14 cellular contexts compared by ENCODE assay signal in genomic region chr7:93719546-93719945, GRCh38.
DNase-seq lines count a peak whose midpoint lies in the region; FAIRE-seq and TF ChIP-seq lines count a peak whose summit lies in the region.
"Had no signal": no experiment of that assay in that cellular context is flagged by ENCODE, and none has a peak within 500 bp of the region (broad histone marks: within the 10 kb centered on the region; RNA-seq: fewer than 3 reads in every experiment).

No MANE protein-coding gene starts in this region.

- no peak overlapping the region for H2BK20ac ChIP-seq in H1 (ENCODE audit: low read length)

- H2AK5ac ChIP-seq in H1 (ENCODE audit: low read depth, low read length) (no peak overlapping the region), mesendoderm (ENCODE audit: low read length) (no peak overlapping the region)

- H4K8ac ChIP-seq in H1 (ENCODE audit: extremely low read depth, insufficient read depth, low read length), result no peak overlapping the region
- H4K8ac ChIP-seq in mesendoderm (ENCODE audit: low read depth, low read length), result no peak overlapping the region

- no peak overlapping the region for H3K23ac ChIP-seq in H1 (ENCODE audit: insufficient read length)
- H3K23ac ChIP-seq in mesendoderm (ENCODE audit: low read length), result no peak overlapping the region

- TF ChIP-seq POLR2A in NB4 (IDR thresholded peaks at IDR 0.05; ENCODE audit: extremely low read depth, insufficient read length) (no peak), H1 (IDR thresholded peaks at IDR 0.05; ENCODE audit: control extremely low read depth in 1 of 2, low read depth in 2 of 2, low read length in 2 of 2) (no peak)

- H3K79me1 ChIP-seq in H1 (ENCODE audit: low read depth, low read length) (no peaks in the 10 kb centered on the region), mesendoderm (ENCODE audit: low read length) (no peaks in the 10 kb centered on the region)

- H4K20me1 ChIP-seq in H1 (replicated peaks in 1 of 2; ENCODE audit: control insufficient read depth in 1 of 2, insufficient read depth in 2 of 2, low read length in 2 of 2), result no peaks in the 10 kb centered on the region
- H4K20me1 ChIP-seq: BLaER1 treated with 17β-estradiol and CSF1 and Interleukin-3, amounts not matched to agents 10 nM and 100 nM had no signal

- H3K4me2 ChIP-seq in H1 (ENCODE audit: insufficient read depth in 1 of 2, low read depth in 2 of 2, low read length in 2 of 2), result no peak overlapping the region
- H3K4me2 ChIP-seq in mesendoderm (ENCODE audit: low read length), result no peak overlapping the region
- H3K4me2 ChIP-seq: BLaER1 treated with 17β-estradiol and CSF1 and Interleukin-3, amounts not matched to agents 10 nM and 100 nM had no signal

- H2BK12ac ChIP-seq in H1 (ENCODE audit: low read depth, low read length), result no peak overlapping the region

- H3K14ac ChIP-seq in H1 (ENCODE audit: insufficient read length), result no peak overlapping the region

- no peaks in the 10 kb centered on the region for H3K36me3 ChIP-seq in H1 (ENCODE audit: control insufficient read depth in 2 of 4, insufficient read depth in 4 of 4, low read length in 3 of 4)
- H3K36me3 ChIP-seq in mesendoderm (ENCODE audit: control insufficient read depth, insufficient read depth, low read length), result no peaks in the 10 kb centered on the region
- H3K36me3 ChIP-seq in BE2C, result no peaks in the 10 kb centered on the region
- H3K36me3 ChIP-seq: BLaER1 treated with 17β-estradiol and CSF1 and Interleukin-3, amounts not matched to agents 10 nM and 100 nM had no signal

- H2BK15ac ChIP-seq in H1 (ENCODE audit: low read length) (no peak overlapping the region), mesendoderm (replicated peaks; ENCODE audit: low read depth) (peak overlapping the region; percentile 74)

- H3K56ac ChIP-seq in H1 (replicated peaks; ENCODE audit: insufficient read length, low read depth, low read length) (no peak overlapping the region), mesendoderm (ENCODE audit: low read length) (no peak overlapping the region)

- no peak for TF ChIP-seq CTCF in NB4 (IDR thresholded peaks at IDR 0.05; ENCODE audit: low read depth, low read length)
- no peak for TF ChIP-seq CTCF in H1 (IDR thresholded peaks at IDR 0.05; ENCODE audit: control extremely low read depth in 1 of 3, insufficient read depth in 1 of 3, low read depth in 1 of 3, low read length in 3 of 3)
- no peak for TF ChIP-seq CTCF in BE2C (IDR thresholded peaks at IDR 0.05; ENCODE audit: low read depth, low read length)

- no peak overlapping the region for H2BK120ac ChIP-seq in H1 (replicated peaks; ENCODE audit: low read depth, low read length)
- H2BK120ac ChIP-seq in mesendoderm (ENCODE audit: low read depth, low read length), result no peak overlapping the region

- H3K9me3 ChIP-seq in H1 (ENCODE audit: insufficient read depth in 2 of 2, low read depth in 1 of 2, low read length in 1 of 2) (no peaks in the 10 kb centered on the region), BE2C (no peaks in the 10 kb centered on the region)
- H3K9me3 ChIP-seq: BLaER1 treated with 17β-estradiol and CSF1 and Interleukin-3, amounts not matched to agents 10 nM and 100 nM had no signal

- TF ChIP-seq RAD21 in H1 (IDR thresholded peaks at IDR 0.05 in 1 of 2, conservative IDR thresholded peaks at IDR 0.05 in 1 of 2; ENCODE audit: low read depth in 2 of 2, low read length in 2 of 2), result no peak

- H3K4me1 ChIP-seq in H1 (replicated peaks in 1 of 4; ENCODE audit: control insufficient read depth in 3 of 4, insufficient read depth in 4 of 4, low read length in 3 of 4), result no peaks in the 10 kb centered on the region
- no peaks in the 10 kb centered on the region for H3K4me1 ChIP-seq in mesendoderm (ENCODE audit: control insufficient read depth, low read depth, low read length)
- H3K4me1 ChIP-seq in BE2C, result no peaks in the 10 kb centered on the region

- no peak overlapping the region for H4K91ac ChIP-seq in H1 (replicated peaks; ENCODE audit: insufficient read length, low read length)

- DNase-seq in DMS53 treated with DMSO at 0.1 percent for 48 hours (lab: John Stamatoyannopoulos, UW; ENCODE audit: unreplicated experiment), result peak; percentile 73
- peak; percentile 6 for DNase-seq in NB4 (ENCODE audit: low read depth)
- DNase-seq in H1 (ENCODE audit: low read depth in 1 of 2, low spot score in 2 of 2), result no peak
- DNase-seq in mesendoderm, result peak; percentile 18
- no peak for DNase-seq in cortex of kidney (lab: John Stamatoyannopoulos, UW)
- DNase-seq in germinal center (ENCODE audit: low spot score), result no peak
- DNase-seq in BE2C, result no peak
- no peak for DNase-seq in stimulated activated CD4-positive, alpha-beta T cell treated with anti-CD3 and anti-CD28 coated beads, Interleukin-2, amount 100 ng/mL, for 24 hours
- DNase-seq: activated B cell treated with CpG ODN at 0.5 μM for 24 hours; activated CD8-positive, alpha-beta memory T cell treated with anti-CD3 and anti-CD28 coated beads, Interleukin-2, amount 50 U/mL, for 4 hours; kidney; NCI-H1930; stimulated activated naive CD4-positive, alpha-beta T cell treated with Interleukin-2 at 50 U/mL for 16 hours had no signal

- H2BK5ac ChIP-seq in H1 (ENCODE audit: low read depth, low read length), result no peak overlapping the region
- H2BK5ac ChIP-seq in mesendoderm (ENCODE audit: low read length), result no peak overlapping the region

- H3K4me3 ChIP-seq in NB4 (ENCODE audit: low read depth, low read length), result no peak overlapping the region
- H3K4me3 ChIP-seq in H1 (ENCODE audit: extremely low read depth in 1 of 4, insufficient read depth in 2 of 4, low read depth in 3 of 4, low read length in 4 of 4), result no peak overlapping the region
- H3K4me3 ChIP-seq in mesendoderm (ENCODE audit: low read length), result no peak overlapping the region
- H3K4me3 ChIP-seq in BE2C (ENCODE audit: low read depth, low read length), result no peak overlapping the region
- H3K4me3 ChIP-seq: BLaER1 treated with 17β-estradiol and CSF1 and Interleukin-3, amounts not matched to agents 10 nM and 100 nM had no signal

- 94% methylated on average over 1 of the region's 1 CpG; no CpG with 5 or more reads in 1 of the 2 experiments for WGBS in H1 (ENCODE audit: extremely low coverage in 1 of 2, insufficient coverage in 1 of 2, insufficient read length in 1 of 2, insufficient replicate concordance in 2 of 2, low coverage in 1 of 2, low lambda C conversion rate in 2 of 2, missing lambda C conversion rate in 1 of 2), 2 experiments
- WGBS in mesendoderm (ENCODE audit: extremely low coverage, insufficient coverage, low lambda C conversion rate), result no CpG with 5 or more reads among the region's 1 CpG

- no peak overlapping the region for H3K4ac ChIP-seq in H1 (replicated peaks; ENCODE audit: insufficient read length, low read depth, low read length)
- no peak overlapping the region for H3K4ac ChIP-seq in mesendoderm (ENCODE audit: low read depth, low read length)

- H3K79me2 ChIP-seq in H1 (ENCODE audit: control insufficient read depth in 1 of 2, insufficient read depth in 2 of 2, low read length in 2 of 2) (no peaks in the 10 kb centered on the region), mesendoderm (ENCODE audit: control insufficient read depth, insufficient read depth, low read length) (no peaks in the 10 kb centered on the region)

- no peak for TF ChIP-seq EP300 in H1 (IDR thresholded peaks at IDR 0.05; ENCODE audit: borderline replicate concordance in 1 of 2, low read depth in 2 of 2, low read length in 2 of 2)

- H3K18ac ChIP-seq in H1 (ENCODE audit: extremely low read depth, low read length) (no peak overlapping the region), mesendoderm (ENCODE audit: low read length) (no peak overlapping the region)

- CTCF ChIA-PET in H1 (lab: Charles Lee; ENCODE audit: partially characterized antibody), result interaction anchor here (0.6 kb wide), 1 partner anchor 502 kb away, joined by 4 read pairs; no protein-coding TSS in a partner anchor

- H2AFZ ChIP-seq in H1 (ENCODE audit: low read length), result 0 out of 2 replicates have a peak overlapping the region, but pooled peaks have one; percentile 6

- H3K9ac ChIP-seq in H1 (replicated peaks in 1 of 4; ENCODE audit: extremely low read depth in 1 of 4, low read depth in 3 of 4, low read length in 3 of 4) (no peak overlapping the region), mesendoderm (ENCODE audit: low read length) (no peak overlapping the region)
- H3K9ac ChIP-seq: BLaER1 treated with 17β-estradiol and CSF1 and Interleukin-3, amounts not matched to agents 10 nM and 100 nM had no signal

- H3K23me2 ChIP-seq in H1 (ENCODE audit: low read depth, low read length), result no peaks in the 10 kb centered on the region; the same call in 1 of the 2 replicates

- no peak overlapping the region for H3K27ac ChIP-seq in H1 (ENCODE audit: low read depth, low read length)
- no peak overlapping the region for H3K27ac ChIP-seq in mesendoderm (ENCODE audit: low read depth, low read length)
- H3K27ac ChIP-seq: BLaER1 treated with 17β-estradiol and CSF1 and Interleukin-3, amounts not matched to agents 10 nM and 100 nM had no signal

- no peak overlapping the region for H4K5ac ChIP-seq in H1 (ENCODE audit: insufficient read length, low read depth, low read length)
- no peak overlapping the region for H4K5ac ChIP-seq in mesendoderm (ENCODE audit: low read length)

- POLR2A ChIA-PET in H1 (lab: Charles Lee; ENCODE audit: partially characterized antibody), result no interaction called here

- no peak for FAIRE-seq in H1 (lab: Jason Lieb, UNC)

- H3K27me3 ChIP-seq in H1 (replicated peaks in 1 of 4; ENCODE audit: control insufficient read depth in 3 of 4, extremely low read depth in 1 of 4, insufficient read depth in 3 of 4, low read length in 3 of 4), result peaks cover 0 to 1% (median 0%) of the 10 kb centered on the region in 4 experiments; a peak in 1 of 7 replicates
- H3K27me3 ChIP-seq in mesendoderm (ENCODE audit: insufficient read depth, low read length, poor library complexity), result no peaks in the 10 kb centered on the region
- no peaks in the 10 kb centered on the region for H3K27me3 ChIP-seq in BE2C
- H3K27me3 ChIP-seq: BLaER1 treated with 17β-estradiol and CSF1 and Interleukin-3, amounts not matched to agents 10 nM and 100 nM had no signal

TF ChIP-seq in H1, 55 proteins besides CTCF, POLR2A, EP300 and RAD21 (continues in another document):
- TF ChIP-seq SIRT6 (IDR thresholded peaks at IDR 0.05; ENCODE audit: low read length) (no peak), SAP30 (IDR thresholded peaks at IDR 0.05; ENCODE audit: insufficient read depth, insufficient replicate concordance, low read length) (no peak), NRF1 (IDR thresholded peaks at IDR 0.05; ENCODE audit: low read depth, low read length) (no peak), FOSL1 (IDR thresholded peaks at IDR 0.05; ENCODE audit: insufficient read depth, low read depth, low read length) (no peak), MAFK (IDR thresholded peaks at IDR 0.05; ENCODE audit: low read depth, low read length) (no peak), SP4 (IDR thresholded peaks at IDR 0.05; ENCODE audit: low read length) (no peak), RBBP5 (IDR thresholded peaks at IDR 0.05; ENCODE audit: borderline replicate concordance, low read depth, low read length) (no peak), SRF (IDR thresholded peaks at IDR 0.05; ENCODE audit: low read depth, low read length) (no peak), SUZ12 (IDR thresholded peaks at IDR 0.05; ENCODE audit: low read length) (no peak)
- TF ChIP-seq, protein P1, sequence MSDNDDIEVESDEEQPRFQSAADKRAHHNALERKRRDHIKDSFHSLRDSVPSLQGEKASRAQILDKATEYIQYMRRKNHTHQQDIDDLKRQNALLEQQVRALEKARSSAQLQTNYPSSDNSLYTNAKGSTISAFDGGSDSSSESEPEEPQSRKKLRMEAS (IDR thresholded peaks at IDR 0.05), result no peak

Comparison
In these comparisons a context has a peak if more than half of its experiments do, and no peak if none do; other contexts are left out.
1. DNase-seq: peak in DMS53 treated with DMSO at 0.1 percent for 48 hours (single experiment), NB4 (single experiment) and mesendoderm (single experiment); none in H1 (0 of 2), cortex of kidney (single experiment), germinal center (single experiment), BE2C (single experiment) and stimulated activated CD4-positive, alpha-beta T cell treated with anti-CD3 and anti-CD28 coated beads, Interleukin-2, amount 100 ng/mL, for 24 hours (0 of 2).